In genomic region chr20:39170896-39171463, GRCh38 we compare ENCODE assay signal across 8 cellular contexts.
"Had no signal": no experiment of that assay in that cellular context is flagged by ENCODE, and none has a peak within 500 bp of the region (broad histone marks: within the 10 kb centered on the region; RNA-seq: fewer than 3 reads in every experiment).

No MANE protein-coding gene starts in this region.

- DNase-seq: GM23248, GOT3, H7, HFFc6, KBM-7 had no signal

- H3K36me3 ChIP-seq: HAP-1 had no signal

- H3K27ac Mint-ChIP-seq: HFFc6, IgD-negative memory B cell had no signal

- H3K27ac ChIP-seq: GM23248, HL-60 had no signal

- H3K4me3 Mint-ChIP-seq: HFFc6, IgD-negative memory B cell had no signal

- H3K4me3 ChIP-seq: GM23248, HAP-1 had no signal

- H3K9me3 ChIP-seq: HAP-1 had no signal

- H3K4me1 ChIP-seq: HAP-1 had no signal
